ENCODE assay signal across 13 cellular contexts in the genomic region with DNA sequence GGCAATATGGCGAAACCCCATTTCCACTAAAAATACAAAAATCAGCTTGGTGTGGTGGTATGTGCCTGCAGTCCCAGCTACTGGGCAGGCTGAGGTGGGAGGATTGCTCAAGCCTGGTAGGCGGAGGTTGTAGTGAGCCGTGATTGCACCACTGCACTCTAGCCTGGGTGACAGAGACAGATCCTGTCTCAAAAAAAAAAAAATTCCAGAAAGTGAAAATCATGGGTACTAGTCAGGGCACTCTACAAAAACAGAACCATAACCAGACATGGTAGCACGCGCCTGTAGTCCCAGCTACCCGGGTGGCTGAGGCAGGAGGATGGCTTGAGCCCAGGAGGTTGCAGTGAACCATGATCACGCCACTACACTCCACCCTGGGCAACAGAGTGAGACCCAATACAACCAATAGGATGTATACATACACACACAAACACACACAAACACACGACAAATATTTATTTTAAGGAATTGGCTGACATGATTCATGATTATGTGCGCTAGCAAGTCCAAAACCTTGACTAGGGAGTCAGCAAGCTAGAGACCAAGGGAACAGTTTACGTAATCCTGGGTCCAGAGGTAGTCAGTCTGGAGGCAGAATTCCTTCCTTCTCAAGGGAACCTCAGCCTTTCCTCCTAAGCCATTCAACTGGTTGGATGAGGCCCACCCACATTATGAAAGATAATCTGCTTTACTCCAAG. TPM values are rescaled to one million over a fixed set of nuclear protein-coding genes. Genes with fewer than 3 reads are reported as not detected.
DNase-seq lines count a peak whose midpoint lies in the region; ATAC-seq and TF ChIP-seq lines count a peak whose summit lies in the region.
"Had no signal": no experiment of that assay in that cellular context is flagged by ENCODE, and none has a peak within 500 bp of the region (broad histone marks: within the 10 kb centered on the region; RNA-seq: fewer than 3 reads in every experiment).

No MANE protein-coding gene starts in this region.

- peak in 1 of 2 donors; percentile 16 for TF ChIP-seq RAD21 in liver (IDR thresholded peaks at IDR 0.05)

- H3K4me1 ChIP-seq in liver (ENCODE audit: control insufficient read depth in 4 of 4, insufficient read depth in 4 of 4, low read length in 3 of 4) = peaks cover 3 to 22% (median 15%) of the 10 kb centered on the region in 4 donors
- H3K4me1 ChIP-seq in SJCRH30 = no peaks in the 10 kb centered on the region
- no peaks in the 10 kb centered on the region for H3K4me1 ChIP-seq in effector memory CD4-positive, alpha-beta T cell (ENCODE audit: control insufficient read depth, insufficient read depth, low read length, poor library complexity, severe bottlenecking)

- TF ChIP-seq CTCF in liver (IDR thresholded peaks at IDR 0.05; ENCODE audit: low read depth, low read length, missing input control) = no peak

- no peak for ATAC-seq in HG02642 (IDR thresholded peaks at IDR 0.05; ENCODE audit: poor library complexity, unreplicated experiment)

- peak overlapping the region in 1 of 2 donors; percentile 1 for H3K9ac ChIP-seq in liver (ENCODE audit: low read depth in 1 of 2, low read length in 2 of 2)
- H3K9ac ChIP-seq: KMS-11 had no signal

- DNase-seq in ELF-1 (ENCODE audit: low read depth, low spot score) (peak; percentile 36), SIG-M5 treated with dmso at 0.1 percent for 504 hours (lab: John Stamatoyannopoulos, UW; ENCODE audit: unreplicated experiment) (peak; percentile 66), SJCRH30 (no peak)
- DNase-seq in effector memory CD4-positive, alpha-beta T cell = no peak
- DNase-seq: activated naive CD8-positive, alpha-beta T cell treated with anti-CD3 and anti-CD28 coated beads, Interleukin-2, amount 10 ng/mL, durations not matched to agents 7 days and 5 days; dermis blood vessel endothelial cell; NCI-H2081; occipital lobe; stimulated activated CD4-positive, alpha-beta T cell treated with anti-CD3 and anti-CD28 coated beads, Interleukin-15, amount 100 ng/mL, for 24 hours had no signal

- H3K36me3 ChIP-seq in liver (ENCODE audit: control insufficient read depth in 4 of 4, insufficient read depth in 3 of 4, low read depth in 1 of 4, low read length in 3 of 4) (no peaks in the 10 kb centered on the region), SJCRH30 (no peaks in the 10 kb centered on the region)
- H3K36me3 ChIP-seq in effector memory CD4-positive, alpha-beta T cell (ENCODE audit: control insufficient read depth, insufficient read depth, low read length) = no peaks in the 10 kb centered on the region

- WGBS in liver = 32% methylated on average over 10 of the region's 10 CpGs

- H3K4me3 ChIP-seq in liver (ENCODE audit: low read depth in 1 of 3, low read length in 3 of 3) (no peak overlapping the region), SJCRH30 (no peak overlapping the region)
- no peak overlapping the region for H3K4me3 ChIP-seq in effector memory CD4-positive, alpha-beta T cell (ENCODE audit: insufficient read depth, low read depth, low read length, poor library complexity, severe bottlenecking)

- H3K9me3 ChIP-seq in liver (ENCODE audit: control insufficient read depth in 4 of 4, low read length in 3 of 4) = no peaks in the 10 kb centered on the region
- no peaks in the 10 kb centered on the region for H3K9me3 ChIP-seq in SJCRH30 (replicated peaks)
- H3K9me3 ChIP-seq in effector memory CD4-positive, alpha-beta T cell (ENCODE audit: control insufficient read depth, low read length) = no peaks in the 10 kb centered on the region

- H3K27me3 ChIP-seq in liver (ENCODE audit: control insufficient read depth in 4 of 4, insufficient read depth in 4 of 4, low read length in 3 of 4) (no peaks in the 10 kb centered on the region), SJCRH30 (no peaks in the 10 kb centered on the region)
- no peaks in the 10 kb centered on the region for H3K27me3 ChIP-seq in effector memory CD4-positive, alpha-beta T cell (replicated peaks; ENCODE audit: control insufficient read depth, insufficient read depth, low read length, poor library complexity, severe bottlenecking)

- H3K27ac ChIP-seq in liver (ENCODE audit: low read depth in 1 of 2, low read length in 2 of 2) = peak overlapping the region; percentile 92 to 95
- no peak overlapping the region for H3K27ac ChIP-seq in SJCRH30
- no peak overlapping the region for H3K27ac ChIP-seq in effector memory CD4-positive, alpha-beta T cell (ENCODE audit: insufficient read depth, low read length, poor library complexity, severe bottlenecking)
- H3K27ac ChIP-seq: KMS-11 had no signal

TF ChIP-seq in liver, 16 proteins besides CTCF, POLR2A, EP300 and RAD21:
- TF ChIP-seq NR2F2 (IDR thresholded peaks at IDR 0.05) = no peak
- TF ChIP-seq, protein P1, sequence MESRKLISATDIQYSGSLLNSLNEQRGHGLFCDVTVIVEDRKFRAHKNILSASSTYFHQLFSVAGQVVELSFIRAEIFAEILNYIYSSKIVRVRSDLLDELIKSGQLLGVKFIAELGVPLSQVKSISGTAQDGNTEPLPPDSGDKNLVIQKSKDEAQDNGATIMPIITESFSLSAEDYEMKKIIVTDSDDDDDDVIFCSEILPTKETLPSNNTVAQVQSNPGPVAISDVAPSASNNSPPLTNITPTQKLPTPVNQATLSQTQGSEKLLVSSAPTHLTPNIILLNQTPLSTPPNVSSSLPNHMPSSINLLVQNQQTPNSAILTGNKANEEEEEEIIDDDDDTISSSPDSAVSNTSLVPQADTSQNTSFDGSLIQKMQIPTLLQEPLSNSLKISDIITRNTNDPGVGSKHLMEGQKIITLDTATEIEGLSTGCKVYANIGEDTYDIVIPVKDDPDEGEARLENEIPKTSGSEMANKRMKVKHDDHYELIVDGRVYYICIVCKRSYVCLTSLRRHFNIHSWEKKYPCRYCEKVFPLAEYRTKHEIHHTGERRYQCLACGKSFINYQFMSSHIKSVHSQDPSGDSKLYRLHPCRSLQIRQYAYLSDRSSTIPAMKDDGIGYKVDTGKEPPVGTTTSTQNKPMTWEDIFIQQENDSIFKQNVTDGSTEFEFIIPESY (IDR thresholded peaks at IDR 0.05) = peak; percentile 74
- peak in 1 of 2 donors; percentile 47 for TF ChIP-seq GABPA (IDR thresholded peaks at IDR 0.05 in 1 of 2, conservative IDR thresholded peaks at IDR 0.05 in 1 of 2)
- TF ChIP-seq HNF4A (conservative IDR thresholded peaks at IDR 0.05) = peak; percentile 58 to 81
- TF ChIP-seq SP1 (IDR thresholded peaks at IDR 0.05) = peak; percentile 79
- peak in 1 of 2 donors; percentile 43 for TF ChIP-seq RXRA (IDR thresholded peaks at IDR 0.05)
- TF ChIP-seq, protein P2, sequence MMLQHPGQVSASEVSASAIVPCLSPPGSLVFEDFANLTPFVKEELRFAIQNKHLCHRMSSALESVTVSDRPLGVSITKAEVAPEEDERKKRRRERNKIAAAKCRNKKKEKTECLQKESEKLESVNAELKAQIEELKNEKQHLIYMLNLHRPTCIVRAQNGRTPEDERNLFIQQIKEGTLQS (IDR thresholded peaks at IDR 0.05) = no peak
- peak; percentile 31 for TF ChIP-seq FOXA2 (IDR thresholded peaks at IDR 0.05)
- TF ChIP-seq, protein P3, sequence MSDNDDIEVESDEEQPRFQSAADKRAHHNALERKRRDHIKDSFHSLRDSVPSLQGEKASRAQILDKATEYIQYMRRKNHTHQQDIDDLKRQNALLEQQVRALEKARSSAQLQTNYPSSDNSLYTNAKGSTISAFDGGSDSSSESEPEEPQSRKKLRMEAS (IDR thresholded peaks at IDR 0.05) = no peak
- peak; percentile 86 for TF ChIP-seq YY1 (IDR thresholded peaks at IDR 0.05)
- TF ChIP-seq, protein P4, sequence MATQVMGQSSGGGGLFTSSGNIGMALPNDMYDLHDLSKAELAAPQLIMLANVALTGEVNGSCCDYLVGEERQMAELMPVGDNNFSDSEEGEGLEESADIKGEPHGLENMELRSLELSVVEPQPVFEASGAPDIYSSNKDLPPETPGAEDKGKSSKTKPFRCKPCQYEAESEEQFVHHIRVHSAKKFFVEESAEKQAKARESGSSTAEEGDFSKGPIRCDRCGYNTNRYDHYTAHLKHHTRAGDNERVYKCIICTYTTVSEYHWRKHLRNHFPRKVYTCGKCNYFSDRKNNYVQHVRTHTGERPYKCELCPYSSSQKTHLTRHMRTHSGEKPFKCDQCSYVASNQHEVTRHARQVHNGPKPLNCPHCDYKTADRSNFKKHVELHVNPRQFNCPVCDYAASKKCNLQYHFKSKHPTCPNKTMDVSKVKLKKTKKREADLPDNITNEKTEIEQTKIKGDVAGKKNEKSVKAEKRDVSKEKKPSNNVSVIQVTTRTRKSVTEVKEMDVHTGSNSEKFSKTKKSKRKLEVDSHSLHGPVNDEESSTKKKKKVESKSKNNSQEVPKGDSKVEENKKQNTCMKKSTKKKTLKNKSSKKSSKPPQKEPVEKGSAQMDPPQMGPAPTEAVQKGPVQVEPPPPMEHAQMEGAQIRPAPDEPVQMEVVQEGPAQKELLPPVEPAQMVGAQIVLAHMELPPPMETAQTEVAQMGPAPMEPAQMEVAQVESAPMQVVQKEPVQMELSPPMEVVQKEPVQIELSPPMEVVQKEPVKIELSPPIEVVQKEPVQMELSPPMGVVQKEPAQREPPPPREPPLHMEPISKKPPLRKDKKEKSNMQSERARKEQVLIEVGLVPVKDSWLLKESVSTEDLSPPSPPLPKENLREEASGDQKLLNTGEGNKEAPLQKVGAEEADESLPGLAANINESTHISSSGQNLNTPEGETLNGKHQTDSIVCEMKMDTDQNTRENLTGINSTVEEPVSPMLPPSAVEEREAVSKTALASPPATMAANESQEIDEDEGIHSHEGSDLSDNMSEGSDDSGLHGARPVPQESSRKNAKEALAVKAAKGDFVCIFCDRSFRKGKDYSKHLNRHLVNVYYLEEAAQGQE (IDR thresholded peaks at IDR 0.05) = peak; percentile 29
- peak; percentile 57 for TF ChIP-seq TAF1 (conservative IDR thresholded peaks at IDR 0.05)
- peak; percentile 45 to 57 for TF ChIP-seq JUND (IDR thresholded peaks at IDR 0.05)
- TF ChIP-seq HNF4G (IDR thresholded peaks at IDR 0.05) = no peak
TF ChIP-seq in liver: peak in this region for 10.

RNA-seq across cellular contexts. Expression of a gene that starts 11.6 kb away (rescaled TPM):
- total RNA-seq in liver = 1 to 10 TPM in 1 of 2 donors, not detected in 1; 2.3 TPM
- under 1 TPM; 0.03 to 0.18 TPM for polyA plus RNA-seq in liver
- not detected in 2 replicates for total RNA-seq in SJCRH30 (2014; rRNA removed; shearing (Covaris generic))
- total RNA-seq: activated naive CD8-positive, alpha-beta T cell treated with anti-CD3 and anti-CD28 coated beads, Interleukin-2, amount 10 ng/mL, durations not matched to agents 7 days and 5 days; B cell; dermis blood vessel endothelial cell; occipital lobe had no signal

RNA-seq across cellular contexts. Expression of a gene that starts 17.6 kb away (rescaled TPM):
- total RNA-seq in liver = under 1 TPM; 0.19 to 0.84 TPM
- 1 to 10 TPM in 1 of 2 donors, under 1 TPM in 1; 0.47 to 3.1 TPM for polyA plus RNA-seq in liver
- 0.10 and 0.20 TPM in 2 replicates for total RNA-seq in SJCRH30 (2014; rRNA removed; shearing (Covaris generic))

RNA-seq across cellular contexts. Expression of a gene that starts 19.3 kb away (rescaled TPM):
- 10 to 100 TPM; 28.5 to 40.7 TPM for total RNA-seq in liver
- polyA plus RNA-seq in liver = 10 to 100 TPM; 51.3 to 54.1 TPM
- 43.9 and 45.3 TPM in 2 replicates for total RNA-seq in SJCRH30 (2014; rRNA removed; shearing (Covaris generic))

RNA-seq across cellular contexts. Expression of a gene that starts 19.6 kb away (rescaled TPM):
- 10 to 100 TPM; 15.9 to 23.4 TPM for total RNA-seq in liver
- 10 to 100 TPM; 25.4 to 72.6 TPM for polyA plus RNA-seq in liver
- total RNA-seq in SJCRH30 (2014; rRNA removed; shearing (Covaris generic)) = 35.7 and 38.7 TPM in 2 replicates

RNA-seq across cellular contexts. Expression of a gene that starts 21.2 kb away (rescaled TPM):
- total RNA-seq in liver = 1 to 10 TPM; 1.1 to 2.3 TPM
- 1 to 10 TPM in 1 of 2 donors, under 1 TPM in 1; 0.19 to 5.9 TPM for polyA plus RNA-seq in liver
- total RNA-seq in SJCRH30 (2014; rRNA removed; shearing (Covaris generic)) = 0.16 and 0.20 TPM in 2 replicates

Comparison
In these comparisons a context has a peak if more than half of its experiments do, and no peak if none do; other contexts are left out.
1. DNase-seq: peak in ELF-1 (single experiment) and SIG-M5 treated with dmso at 0.1 percent for 504 hours (single experiment); none in SJCRH30 (0 of 2) and effector memory CD4-positive, alpha-beta T cell (0 of 3).
2. H3K27ac ChIP-seq: peak in liver (2 of 2); none in SJCRH30 (single experiment) and effector memory CD4-positive, alpha-beta T cell (single experiment).